Comparison of ENCODE assay signal across 1 cellular context in genomic region chr5:82150562-82150961, GRCh38.
TF ChIP-seq lines count a peak whose summit lies in the region.

No MANE protein-coding gene starts in this region.

TF ChIP-seq in WTC11, 78 proteins besides CTCF, POLR2A, EP300 and RAD21 (continued from another document):
- no peak for TF ChIP-seq ZSCAN18 (CRISPR knock-in tag; IDR thresholded peaks at IDR 0.05)
